Comparison of ENCODE assay signal across 26 cellular contexts in the genomic region with DNA sequence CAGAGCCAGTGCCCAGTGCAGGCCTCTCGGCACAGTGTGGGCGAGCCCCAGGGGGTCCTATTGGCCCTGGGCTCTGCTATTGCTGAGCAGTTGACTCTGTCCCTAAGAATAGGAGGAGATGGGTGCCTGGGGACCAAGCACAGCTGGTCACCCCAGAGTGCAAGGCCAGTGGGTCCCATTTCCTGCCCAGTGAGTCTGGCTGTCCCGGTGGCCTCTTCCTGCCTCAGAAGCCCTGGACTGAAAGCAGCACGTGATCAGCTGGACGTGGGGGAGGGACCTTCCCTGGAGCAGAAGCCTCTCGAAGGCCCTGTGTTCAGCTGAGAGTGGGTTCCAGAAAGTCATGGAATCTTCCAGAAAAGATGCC. TPM values are rescaled to one million over a fixed set of nuclear protein-coding genes. Genes with fewer than 3 reads are reported as not detected.
DNase-seq lines count a peak whose midpoint lies in the region; ATAC-seq, FAIRE-seq and TF ChIP-seq lines count a peak whose summit lies in the region.
"Had no signal": no experiment of that assay in that cellular context is flagged by ENCODE, and none has a peak within 500 bp of the region (broad histone marks: within the 10 kb centered on the region; RNA-seq: fewer than 3 reads in every experiment).

No MANE protein-coding gene starts in this region.

- H3K36me3 Mint-ChIP-seq in brain, result no peaks in the 10 kb centered on the region
- H3K36me3 Mint-ChIP-seq: activated naive CD8-positive, alpha-beta T cell treated with anti-CD3 and anti-CD28 coated beads for 36 hours; CD8-positive, alpha-beta T cell; naive thymus-derived CD8-positive, alpha-beta T cell; stimulated activated memory B cell treated with anti-CD40 and anti-IgM and Interleukin-4, amounts not matched to agents 10 μg/mL and 1 μg/mL and 100 μg/mL, for 72 hours; T-cell had no signal

- no peak for FAIRE-seq in frontal cortex (lab: Jason Lieb, UNC)
- FAIRE-seq: G401.6, GM18507, H54 had no signal

- intact Hi-C loops in right lobe of liver (cut with DNase I), result no loop called here
- intact Hi-C loops in gastrocnemius medialis (cut with DNase I; ENCODE audit: low total_unique reads), result no loop called here

- no peaks in the 10 kb centered on the region for H4K20me1 ChIP-seq in Loucy (ENCODE audit: insufficient read depth, low read length, poor library complexity, severe bottlenecking)

- peaks cover 0 to 5% (median 0%) of the 10 kb centered on the region in 5 experiments for H3K9me3 Mint-ChIP-seq in brain
- H3K9me3 Mint-ChIP-seq: activated CD4-positive, alpha-beta T cell treated with anti-CD3 and anti-CD28 coated beads, Interleukin-2, amount 10 ng/mL, durations not matched to agents 24 days and 14 days; activated naive CD8-positive, alpha-beta T cell treated with anti-CD3 and anti-CD28 coated beads for 36 hours; CD8-positive, alpha-beta T cell; naive thymus-derived CD8-positive, alpha-beta T cell; stimulated activated memory B cell treated with anti-CD40 and anti-IgM and Interleukin-4, amounts not matched to agents 10 μg/mL and 1 μg/mL and 100 μg/mL, for 72 hours; T-cell had no signal

- WGBS in right lobe of liver (ENCODE audit: insufficient coverage, low coverage, low lambda C conversion rate, missing lambda C conversion rate), result 100% methylated on average over 1 of the region's 6 CpGs

- no peaks in the 10 kb centered on the region for H3F3A ChIP-seq in Loucy (ENCODE audit: low read depth)

- DNase-seq in right lobe of liver, result no peak
- DNase-seq in gastrocnemius medialis, result no peak
- no peak for DNase-seq in HPDE6-E6E7 (ENCODE audit: extremely low spot score)
- no peak for DNase-seq in frontal cortex (ENCODE audit: low spot score in 2 of 2)
- DNase-seq: activated CD4-positive, alpha-beta T cell treated with anti-CD3 and anti-CD28 coated beads, Interleukin-2, amount 10 ng/mL, durations not matched to agents 24 days and 14 days; activated naive CD8-positive, alpha-beta T cell treated with anti-CD3 and anti-CD28 coated beads for 36 hours; CD8-positive, alpha-beta T cell; effector memory CD4-positive, alpha-beta T cell; foreskin keratinocyte; islet precursor cell; mesendoderm; naive thymus-derived CD8-positive, alpha-beta T cell; NCI-H2029; NCI-H226; NCI-H82; stimulated activated CD4-positive, alpha-beta T cell treated with anti-CD3 and anti-CD28 coated beads, Interleukin-2, amount 100 ng/mL, for 24 hours; T-cell; uterus had no signal

- peak; percentile 32 to 60 (median 50) for ATAC-seq in right lobe of liver
- ATAC-seq in gastrocnemius medialis, result peak in 1 of 2 donors; percentile 24
- no peak for ATAC-seq in HG02852 (IDR thresholded peaks at IDR 0.05; ENCODE audit: unreplicated experiment)
- ATAC-seq: CD8-positive, alpha-beta T cell; foreskin keratinocyte; naive thymus-derived CD8-positive, alpha-beta T cell; T-cell had no signal

- peak overlapping the region in 4 of 5 experiments; percentile 23 to 88 (median 60) for H3K27ac Mint-ChIP-seq in brain
- H3K27ac Mint-ChIP-seq: activated naive CD8-positive, alpha-beta T cell treated with anti-CD3 and anti-CD28 coated beads for 36 hours; CD8-positive, alpha-beta T cell had no signal

- H3K4me1 Mint-ChIP-seq in brain, result peaks cover 28% of the 10 kb centered on the region
- H3K4me1 Mint-ChIP-seq: activated naive CD8-positive, alpha-beta T cell treated with anti-CD3 and anti-CD28 coated beads for 36 hours had no signal

- H3K27me3 Mint-ChIP-seq in brain, result no peaks in the 10 kb centered on the region
- H3K27me3 Mint-ChIP-seq: activated CD4-positive, alpha-beta T cell treated with anti-CD3 and anti-CD28 coated beads, Interleukin-2, amount 10 ng/mL, durations not matched to agents 24 days and 14 days; activated naive CD8-positive, alpha-beta T cell treated with anti-CD3 and anti-CD28 coated beads for 36 hours; naive thymus-derived CD8-positive, alpha-beta T cell; stimulated activated memory B cell treated with anti-CD40 and anti-IgM and Interleukin-4, amounts not matched to agents 10 μg/mL and 1 μg/mL and 100 μg/mL, for 72 hours; T-cell had no signal

- H3K4me3 ChIP-seq in Loucy (ENCODE audit: low read length, poor library complexity, severe bottlenecking) (no peak overlapping the region), right lobe of liver (no peak overlapping the region), gastrocnemius medialis (no peak overlapping the region)
- H3K4me3 ChIP-seq: uterus had no signal

- H3K27ac ChIP-seq in right lobe of liver (no peak overlapping the region), gastrocnemius medialis (peak overlapping the region in 3 of 4 donors; percentile 30 to 43 (median 37))
- H3K27ac ChIP-seq: foreskin keratinocyte, KMS-11, uterus had no signal

- H3K27me3 ChIP-seq in Loucy (ENCODE audit: insufficient read depth, low read length, poor library complexity, severe bottlenecking), result no peaks in the 10 kb centered on the region
- H3K27me3 ChIP-seq in right lobe of liver, result no peaks in the 10 kb centered on the region
- H3K27me3 ChIP-seq in gastrocnemius medialis, result no peaks in the 10 kb centered on the region
- H3K27me3 ChIP-seq: foreskin keratinocyte, uterus had no signal

- H3K9ac ChIP-seq in Loucy (ENCODE audit: low read depth, low read length, poor library complexity, severe bottlenecking), result peak overlapping the region; percentile 53
- H3K9ac ChIP-seq: KMS-11 had no signal

- no peak for TF ChIP-seq POLR2A in right lobe of liver (IDR thresholded peaks at IDR 0.05)
- TF ChIP-seq POLR2A in gastrocnemius medialis (IDR thresholded peaks at IDR 0.05), result no peak

- no peak overlapping the region for H3K4me2 ChIP-seq in Loucy (ENCODE audit: low read depth, low read length, poor library complexity, severe bottlenecking)
- H3K4me2 ChIP-seq: KMS-11 had no signal

- H3K9me3 ChIP-seq in Loucy (ENCODE audit: insufficient read depth, low read depth, low read length) (no peaks in the 10 kb centered on the region), right lobe of liver (no peaks in the 10 kb centered on the region), gastrocnemius medialis (no peaks in the 10 kb centered on the region)
- H3K9me3 ChIP-seq: uterus had no signal

- no peaks in the 10 kb centered on the region for H3K79me2 ChIP-seq in Loucy (ENCODE audit: insufficient read depth, low read length)

- H3K4me1 ChIP-seq in Loucy (ENCODE audit: insufficient read depth, low read length, poor library complexity, severe bottlenecking) (peaks cover 49% of the 10 kb centered on the region), right lobe of liver (no peaks in the 10 kb centered on the region), gastrocnemius medialis (no peaks in the 10 kb centered on the region)
- H3K4me1 ChIP-seq: foreskin keratinocyte, uterus had no signal

- in situ Hi-C loops in gastrocnemius medialis (cut with MboI; ENCODE audit: low sequenced_read_pairs in 4 of 4), result no loop called here

- H3K36me3 ChIP-seq in Loucy (ENCODE audit: insufficient read depth, low read length) (no peaks in the 10 kb centered on the region), right lobe of liver (no peaks in the 10 kb centered on the region), gastrocnemius medialis (no peaks in the 10 kb centered on the region)
- H3K36me3 ChIP-seq: uterus had no signal

- TF ChIP-seq CTCF in Loucy (conservative IDR thresholded peaks at IDR 0.05; ENCODE audit: low read length), result no peak
- TF ChIP-seq CTCF in brain (conservative IDR thresholded peaks at IDR 0.05), result no peak
- TF ChIP-seq CTCF in right lobe of liver (IDR thresholded peaks at IDR 0.05), result no peak
- TF ChIP-seq CTCF in gastrocnemius medialis (IDR thresholded peaks at IDR 0.05 in 4 of 5, conservative IDR thresholded peaks at IDR 0.05 in 1 of 5), result no peak

- no peak overlapping the region for H2AFZ ChIP-seq in Loucy (ENCODE audit: low read length)

- no peak overlapping the region for H3K4me3 Mint-ChIP-seq in brain
- H3K4me3 Mint-ChIP-seq: activated CD4-positive, alpha-beta T cell treated with anti-CD3 and anti-CD28 coated beads, Interleukin-2, amount 10 ng/mL, durations not matched to agents 24 days and 14 days; activated naive CD8-positive, alpha-beta T cell treated with anti-CD3 and anti-CD28 coated beads for 36 hours; CD8-positive, alpha-beta T cell; naive thymus-derived CD8-positive, alpha-beta T cell; stimulated activated memory B cell treated with anti-CD40 and anti-IgM and Interleukin-4, amounts not matched to agents 10 μg/mL and 1 μg/mL and 100 μg/mL, for 72 hours; T-cell had no signal

- H3K9me2 ChIP-seq in Loucy (replicated peaks; ENCODE audit: low read depth, low read length), result no peaks in the 10 kb centered on the region

RNA-seq across cellular contexts. Expression of gene PWWP2B, which starts 42.0 kb away (rescaled TPM):
- polyA plus RNA-seq in brain (ENCODE audit: insufficient read depth, low read depth, low replicate concordance), result 16.0 TPM
- total RNA-seq in right lobe of liver, result 10 to 100 TPM in 1 of 6 experiments, 1 to 10 TPM in 5; 3.0 to 12.2 (median 5.1) TPM
- 10 to 100 TPM; 22.7 to 30.9 (median 24.4) TPM for total RNA-seq in gastrocnemius medialis
- 9.4 TPM for total RNA-seq in frontal cortex

Comparison
In these comparisons a context has a peak if more than half of its experiments do, and no peak if none do; other contexts are left out.
1. H3K27ac ChIP-seq: peak in gastrocnemius medialis (3 of 4); none in right lobe of liver (0 of 3).